In the genomic region with DNA sequence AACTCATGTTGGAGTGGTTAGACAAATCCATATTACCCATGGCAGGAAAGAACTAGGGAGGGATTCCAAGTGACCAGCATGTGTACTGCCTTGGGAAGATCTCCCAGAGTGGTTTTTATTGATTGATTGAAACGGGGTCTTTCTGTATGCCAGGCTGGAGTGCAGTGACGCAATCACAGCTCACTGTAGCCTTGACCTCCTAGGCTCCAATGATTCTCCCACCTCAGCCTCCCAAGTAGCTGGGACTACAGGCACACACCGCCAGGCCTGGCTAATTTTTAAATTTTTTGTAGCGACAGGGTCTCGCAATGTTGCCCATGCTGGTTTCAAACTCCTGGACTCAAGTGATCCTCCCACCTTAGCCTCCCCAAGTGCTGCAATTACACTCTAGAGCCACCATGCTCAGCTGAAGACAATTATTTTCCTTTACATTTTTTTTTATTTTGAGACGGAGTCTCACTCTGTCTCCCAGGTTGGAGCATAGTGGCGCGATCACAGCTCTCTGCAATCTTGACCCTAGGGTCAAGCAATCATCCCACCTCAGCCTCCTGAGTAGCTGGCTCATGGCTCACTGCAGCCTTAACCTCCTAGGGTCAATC, we compare ENCODE assay signal across 20 cellular contexts. TPM values are rescaled to one million over a fixed set of nuclear protein-coding genes. Genes with fewer than 3 reads are reported as not detected.
DNase-seq lines count a peak whose midpoint lies in the region; ATAC-seq, FAIRE-seq and TF ChIP-seq lines count a peak whose summit lies in the region.
"Had no signal": no experiment of that assay in that cellular context is flagged by ENCODE, and none has a peak within 500 bp of the region (broad histone marks: within the 10 kb centered on the region; RNA-seq: fewer than 3 reads in every experiment).

No MANE protein-coding gene starts in this region.

- peak overlapping the region; percentile 12 for H3K27ac Mint-ChIP-seq in activated naive CD4-positive, alpha-beta T cell treated with anti-CD3 and anti-CD28 coated beads, Interleukin-2, amount 50 U/mL, for 24 hours

- H2AFZ ChIP-seq in GM12878 (ENCODE audit: control insufficient read depth, low read depth, low read length), result no peak overlapping the region

- RAD21 ChIA-PET in GM12878 (lab: Charles Lee; ENCODE audit: unreplicated experiment), result interaction anchor here (0.6 to 3.2 kb wide), 2 partner anchors 21 to 26 kb away, joined by 3 to 13 read pairs; no protein-coding TSS in a partner anchor

- H3K9me3 Mint-ChIP-seq in activated naive CD4-positive, alpha-beta T cell treated with anti-CD3 and anti-CD28 coated beads, Interleukin-2, amount 50 U/mL, for 24 hours, result no peaks in the 10 kb centered on the region
- H3K9me3 Mint-ChIP-seq: activated CD4-positive, alpha-beta memory T cell treated with anti-CD3 and anti-CD28 coated beads, Interleukin-2, amount 10 ng/mL, durations not matched to agents 7 days and 5 days had no signal

- no peak for TF ChIP-seq EP300 in GM12878 (IDR thresholded peaks at IDR 0.05; ENCODE audit: borderline replicate concordance in 1 of 2, control insufficient read depth in 1 of 2, low read depth in 2 of 2, low read length in 2 of 2)

- peak overlapping the region; percentile 86 for H3K4me2 ChIP-seq in GM12878 (ENCODE audit: control insufficient read depth, insufficient read depth)

- no TSS peak for BruUV-seq in GM12878 (replicated peaks; lab: Mats Ljungman, UMichigan)

- peak overlapping the region; percentile 100 for H3K4me3 Mint-ChIP-seq in activated naive CD4-positive, alpha-beta T cell treated with anti-CD3 and anti-CD28 coated beads, Interleukin-2, amount 50 U/mL, for 24 hours

- DNase-seq in activated naive CD4-positive, alpha-beta T cell treated with Interleukin-2 at 50 U/mL for 16 hours, result no peak
- DNase-seq in NT2/D1 (ENCODE audit: low read depth, low spot score) (no peak), GM12878 (ENCODE audit: low read depth, low spot score) (no peak), iPS-NIHi11 (ENCODE audit: low spot score) (no peak), NCI-H2029 treated with DMSO at 0.1 percent for 48 hours (lab: John Stamatoyannopoulos, UW) (no peak), globus pallidus (ENCODE audit: low spot score) (no peak)
- DNase-seq: activated CD4-positive, alpha-beta memory T cell treated with anti-CD3 and anti-CD28 coated beads, Interleukin-2, amount 10 ng/mL, durations not matched to agents 7 days and 5 days; activated naive CD4-positive, alpha-beta T cell; Calu3; GF-D8; KG1; NCI-H1436; NCI-H226; occipital lobe; upper lobe of left lung had no signal

- peaks cover 38% of the 10 kb centered on the region for H3K79me2 ChIP-seq in GM12878 (ENCODE audit: control insufficient read depth, insufficient read depth, low read length)

- H3K4me3 ChIP-seq in NT2/D1 (ENCODE audit: insufficient read length, low read depth), result no peak overlapping the region
- no peak overlapping the region for H3K4me3 ChIP-seq in GM12878
- H3K4me3 ChIP-seq in skeletal muscle tissue (ENCODE audit: low read length in 3 of 3), result peak overlapping the region in 1 of 3 donors; percentile 32
- H3K4me3 ChIP-seq: upper lobe of left lung had no signal

- in situ Hi-C loops in GM12878 (cut with MboI), result no loop called here

- intact Hi-C loops in GM12878 (cut with micrococcal nuclease; ENCODE audit: unreplicated experiment), result no loop called here

- no peaks in the 10 kb centered on the region for H4K20me1 ChIP-seq in GM12878 (ENCODE audit: control insufficient read depth, insufficient read depth)

- H3K4me1 Mint-ChIP-seq in activated naive CD4-positive, alpha-beta T cell treated with anti-CD3 and anti-CD28 coated beads, Interleukin-2, amount 50 U/mL, for 24 hours, result peaks cover 47% of the 10 kb centered on the region

- no peak for TF ChIP-seq POLR2A in GM12878 (IDR thresholded peaks at IDR 0.05; ENCODE audit: low read depth, low read length)

- WGBS in GM12878 (ENCODE audit: insufficient coverage, insufficient replicate concordance, low lambda C conversion rate, missing lambda C conversion rate), result 88% methylated on average over 8 of the region's 8 CpGs

- peaks cover 49% of the 10 kb centered on the region for H3K36me3 ChIP-seq in NT2/D1 (ENCODE audit: insufficient read depth, insufficient read length, low read length)
- peaks cover 0 to 1% of the 10 kb centered on the region in 2 experiments; a peak in 3 of 4 replicates for H3K36me3 ChIP-seq in GM12878 (ENCODE audit: control insufficient read depth in 2 of 2, insufficient read depth in 2 of 2, low read length in 1 of 2)
- peaks cover 12 to 17% (median 14%) of the 10 kb centered on the region in 3 donors for H3K36me3 ChIP-seq in skeletal muscle tissue (ENCODE audit: control insufficient read depth in 3 of 3, insufficient read depth in 3 of 3, low read length in 3 of 3)

- H3K27me3 Mint-ChIP-seq in activated naive CD4-positive, alpha-beta T cell treated with anti-CD3 and anti-CD28 coated beads, Interleukin-2, amount 50 U/mL, for 24 hours, result no peaks in the 10 kb centered on the region
- H3K27me3 Mint-ChIP-seq: activated CD4-positive, alpha-beta memory T cell treated with anti-CD3 and anti-CD28 coated beads, Interleukin-2, amount 10 ng/mL, durations not matched to agents 7 days and 5 days had no signal

- no peak for TF ChIP-seq RAD21 in GM12878 (IDR thresholded peaks at IDR 0.05; ENCODE audit: insufficient read depth, low read depth, low read length)

- FAIRE-seq in GM12878 (lab: Jason Lieb, UNC), result no peak

- TF ChIP-seq CTCF in GM12878 (IDR thresholded peaks at IDR 0.05 in 2 of 3, conservative IDR thresholded peaks at IDR 0.05 in 1 of 3; ENCODE audit: control insufficient read depth in 2 of 3, extremely low read depth in 1 of 3, insufficient read depth in 1 of 3, low read depth in 3 of 3, low read length in 3 of 3), result no peak

- no peak for ATAC-seq in GM12878

- peak overlapping the region; percentile 92 for H3K9ac ChIP-seq in NT2/D1 (ENCODE audit: insufficient read length, low read depth)
- no peak overlapping the region for H3K9ac ChIP-seq in GM12878 (ENCODE audit: control insufficient read depth, insufficient read depth, low read length)
- no peak overlapping the region for H3K9ac ChIP-seq in skeletal muscle tissue (ENCODE audit: low read depth in 1 of 3, low read length in 3 of 3)

- H3K9me3 ChIP-seq in NT2/D1 (ENCODE audit: insufficient read depth, low read length) (peaks cover 19% of the 10 kb centered on the region), GM12878 (replicated peaks; ENCODE audit: control insufficient read depth, insufficient read depth, low read length) (no peaks in the 10 kb centered on the region), skeletal muscle tissue (ENCODE audit: control insufficient read depth in 3 of 3, low read length in 3 of 3) (no peaks in the 10 kb centered on the region)
- H3K9me3 ChIP-seq: upper lobe of left lung had no signal

- H3K27me3 ChIP-seq in NT2/D1 (ENCODE audit: insufficient read depth, insufficient read length), result no peaks in the 10 kb centered on the region
- H3K27me3 ChIP-seq in GM12878 (replicated peaks in 1 of 2; ENCODE audit: control insufficient read depth in 2 of 2, insufficient read depth in 2 of 2, low read length in 1 of 2), result no peaks in the 10 kb centered on the region
- H3K27me3 ChIP-seq in skeletal muscle tissue (ENCODE audit: control insufficient read depth in 3 of 3, insufficient read depth in 3 of 3, low read length in 3 of 3), result no peaks in the 10 kb centered on the region
- H3K27me3 ChIP-seq: upper lobe of left lung had no signal

- CTCF ChIA-PET in GM12878 (lab: Yijun Ruan, JAX), result interaction anchor here (1.1 to 2.8 kb wide), 7 partner anchors 16 to 166 kb away, joined by 3 to 12 read pairs (median 6); partner anchors contain the start of gene GRN

- SMC1A ChIA-PET in GM12878 (lab: Charles Lee; ENCODE audit: uncharacterized antibody, unreplicated experiment), result interaction anchor here (1.0 to 2.5 kb wide), 5 partner anchors 14 to 167 kb away, joined by 3 to 7 read pairs (median 5); no protein-coding TSS in a partner anchor

- peaks cover 2% of the 10 kb centered on the region for H3K36me3 Mint-ChIP-seq in activated naive CD4-positive, alpha-beta T cell treated with anti-CD3 and anti-CD28 coated beads, Interleukin-2, amount 50 U/mL, for 24 hours

- POLR2A ChIA-PET in GM12878 (lab: Charles Lee), result interaction anchor here (0.9 to 1.4 kb wide), 3 partner anchors 25 to 118 kb away, joined by 3 to 6 read pairs (median 4); partner anchors contain the start of gene LSM12

- H3K27ac ChIP-seq in GM12878 (ENCODE audit: control insufficient read depth, insufficient read depth) (no peak overlapping the region), skeletal muscle tissue (ENCODE audit: low read depth, low read length) (peak overlapping the region; percentile 95)
- H3K27ac ChIP-seq: upper lobe of left lung had no signal

- H3K4me1 ChIP-seq in NT2/D1 (ENCODE audit: insufficient read depth, insufficient read length), result peaks cover 4% of the 10 kb centered on the region
- H3K4me1 ChIP-seq in GM12878 (ENCODE audit: control insufficient read depth, insufficient read depth, low read length), result peaks cover 4% of the 10 kb centered on the region
- H3K4me1 ChIP-seq in skeletal muscle tissue (ENCODE audit: control insufficient read depth in 3 of 3, insufficient read depth in 3 of 3, low read length in 3 of 3), result peaks cover 26 to 47% (median 35%) of the 10 kb centered on the region in 3 donors

RNA-seq across cellular contexts. Expression of gene TMUB2, which starts 2.5 kb away (rescaled TPM):
- total RNA-seq in GM12878 (2013; cell fraction: nucleolus; rRNA removed), result 24.8 and 26.0 TPM in 2 replicates
- total RNA-seq in GM12878 (2014; rRNA removed) (23.8 and 24.0 TPM in 2 replicates), GM12878 (2014; rRNA removed; fragmentation: Illumina TruSeq; extraction: Trizol) (10.3 and 10.6 TPM in 2 replicates), GM12878 (2021) (18.5 and 20.1 TPM in 2 replicates), skeletal muscle tissue (24.0 TPM)
- polyA plus RNA-seq in GM12878 (2011; ENCODE audit: low read depth), result 16.3 TPM
- polyA plus RNA-seq in GM12878 (2011; rRNA removed) (16.1 and 20.8 TPM in 2 replicates), GM12878 (2014; fragmentation: Illumina TruSeq; extraction: Trizol) (10.0 and 19.2 TPM in 2 replicates), GM12878 (2014; fragmentation: Nextera tagmentation; extraction: Ambion mirVana) (1 to 10 TPM; 4.3 to 5.9 TPM), GM12878 (2014; rRNA removed) (29.6 and 34.0 TPM in 2 replicates), GM12878 (2016; fragmentation: Nextera tagmentation; extraction: Ambion mirVana) (10 to 100 TPM; 21.0 to 21.3 TPM)
- polyA plus RNA-seq in GM12878 (2011; cell fraction: cytosol; rRNA removed), result 28.3 and 36.9 TPM in 2 replicates
- polyA plus RNA-seq in GM12878 (2011; cell fraction: nucleus; rRNA removed), result 147 and 181 TPM in 2 replicates
- polyA plus RNA-seq in GM12878 (2012), result 23.6 and 29.4 TPM in 2 replicates
- polyA minus RNA-seq in GM12878 (2011; rRNA and poly(A)+ RNA removed), result 10.5 and 15.0 TPM in 2 replicates
- 5.1 and 6.2 TPM in 2 replicates for polyA minus RNA-seq in GM12878 (2011; cell fraction: cytosol; rRNA and poly(A)+ RNA removed)
- polyA minus RNA-seq in GM12878 (2011; cell fraction: nucleus; rRNA and poly(A)+ RNA removed), result 12.0 and 17.9 TPM in 2 replicates

RNA-seq across cellular contexts. Expression of gene ASB16, which starts 13.8 kb away (rescaled TPM):
- total RNA-seq in GM12878 (2013; cell fraction: nucleolus; rRNA removed), result not detected in 2 replicates
- total RNA-seq in GM12878 (2014; rRNA removed) (not detected in 2 replicates), GM12878 (2014; rRNA removed; fragmentation: Illumina TruSeq; extraction: Trizol) (not detected in 2 replicates), GM12878 (2021) (0.19 and 0.23 TPM in 2 replicates), skeletal muscle tissue (4.7 TPM)
- polyA plus RNA-seq in GM12878 (2011; ENCODE audit: low read depth), result 0.56 TPM
- polyA plus RNA-seq in GM12878 (2011; rRNA removed) (not detected in 2 replicates), GM12878 (2014; fragmentation: Illumina TruSeq; extraction: Trizol) (not detected in 2 replicates), GM12878 (2014; fragmentation: Nextera tagmentation; extraction: Ambion mirVana) (under 1 TPM in 1 of 2 experiments, not detected in 1; 0.07 TPM), GM12878 (2014; rRNA removed) (0.11 and 1.1 TPM in 2 replicates), GM12878 (2016; fragmentation: Nextera tagmentation; extraction: Ambion mirVana) (under 1 TPM; 0.44 to 0.56 TPM)
- polyA plus RNA-seq in GM12878 (2011; cell fraction: cytosol; rRNA removed), result 0.06 TPM in 1 of 2 replicates, not detected in the other
- 0.25 and 0.41 TPM in 2 replicates for polyA plus RNA-seq in GM12878 (2011; cell fraction: nucleus; rRNA removed)
- 0.90 and 1.5 TPM in 2 replicates for polyA plus RNA-seq in GM12878 (2012)
- polyA minus RNA-seq in GM12878 (2011; rRNA and poly(A)+ RNA removed), result not detected in 2 replicates
- not detected in 2 replicates for polyA minus RNA-seq in GM12878 (2011; cell fraction: cytosol; rRNA and poly(A)+ RNA removed)
- 0.29 TPM in 1 of 2 replicates, not detected in the other for polyA minus RNA-seq in GM12878 (2011; cell fraction: nucleus; rRNA and poly(A)+ RNA removed)
- total RNA-seq: kidney epithelial cell, occipital lobe, SK-MEL-5 had no signal
- polyA plus RNA-seq: AG04450 had no signal

RNA-seq across cellular contexts. Expression of gene ATXN7L3, which starts 15.4 kb away (rescaled TPM):
- 40.9 and 44.3 TPM in 2 replicates for total RNA-seq in GM12878 (2013; cell fraction: nucleolus; rRNA removed)
- total RNA-seq in GM12878 (2014; rRNA removed) (35.4 and 41.2 TPM in 2 replicates), GM12878 (2014; rRNA removed; fragmentation: Illumina TruSeq; extraction: Trizol) (26.8 and 27.6 TPM in 2 replicates), GM12878 (2021) (75.5 and 78.7 TPM in 2 replicates), skeletal muscle tissue (21.4 TPM)
- 13.0 TPM for polyA plus RNA-seq in GM12878 (2011; ENCODE audit: low read depth)
- polyA plus RNA-seq in GM12878 (2011; rRNA removed) (36.1 and 41.3 TPM in 2 replicates), GM12878 (2014; fragmentation: Illumina TruSeq; extraction: Trizol) (27.7 and 37.9 TPM in 2 replicates), GM12878 (2014; fragmentation: Nextera tagmentation; extraction: Ambion mirVana) (1 to 10 TPM in 1 of 2 experiments, under 1 TPM in 1; 0.71 to 2.3 TPM), GM12878 (2014; rRNA removed) (44.8 and 48.6 TPM in 2 replicates), GM12878 (2016; fragmentation: Nextera tagmentation; extraction: Ambion mirVana) (1 to 10 TPM; 6.8 to 8.8 TPM)
- polyA plus RNA-seq in GM12878 (2011; cell fraction: cytosol; rRNA removed), result 42.6 TPM in 2 replicates
- polyA plus RNA-seq in GM12878 (2011; cell fraction: nucleus; rRNA removed), result 96.8 and 107 TPM in 2 replicates
- 24.0 and 30.1 TPM in 2 replicates for polyA plus RNA-seq in GM12878 (2012)
- polyA minus RNA-seq in GM12878 (2011; rRNA and poly(A)+ RNA removed), result 39.7 and 45.8 TPM in 2 replicates
- 11.5 and 13.8 TPM in 2 replicates for polyA minus RNA-seq in GM12878 (2011; cell fraction: cytosol; rRNA and poly(A)+ RNA removed)
- polyA minus RNA-seq in GM12878 (2011; cell fraction: nucleus; rRNA and poly(A)+ RNA removed), result 30.8 and 60.6 TPM in 2 replicates

RNA-seq across cellular contexts. Expression of gene UBTF, which starts 35.2 kb away (rescaled TPM):
- 81.2 and 86.5 TPM in 2 replicates for total RNA-seq in GM12878 (2013; cell fraction: nucleolus; rRNA removed)
- total RNA-seq in GM12878 (2014; rRNA removed) (91.9 and 92.2 TPM in 2 replicates), GM12878 (2014; rRNA removed; fragmentation: Illumina TruSeq; extraction: Trizol) (71.8 and 80.6 TPM in 2 replicates), GM12878 (2021) (118 and 124 TPM in 2 replicates), skeletal muscle tissue (51.7 TPM)
- 26.0 TPM for polyA plus RNA-seq in GM12878 (2011; ENCODE audit: low read depth)
- polyA plus RNA-seq in GM12878 (2011; rRNA removed) (28.5 and 32.9 TPM in 2 replicates), GM12878 (2014; fragmentation: Illumina TruSeq; extraction: Trizol) (78.4 and 110 TPM in 2 replicates), GM12878 (2014; fragmentation: Nextera tagmentation; extraction: Ambion mirVana) (1 to 10 TPM; 2.2 to 4.3 TPM), GM12878 (2014; rRNA removed) (79.5 and 89.3 TPM in 2 replicates), GM12878 (2016; fragmentation: Nextera tagmentation; extraction: Ambion mirVana) (10 to 100 TPM; 77.0 to 79.8 TPM)
- polyA plus RNA-seq in GM12878 (2011; cell fraction: cytosol; rRNA removed), result 26.6 and 28.2 TPM in 2 replicates
- 60.3 and 110 TPM in 2 replicates for polyA plus RNA-seq in GM12878 (2011; cell fraction: nucleus; rRNA removed)
- polyA plus RNA-seq in GM12878 (2012), result 43.0 and 54.3 TPM in 2 replicates
- polyA minus RNA-seq in GM12878 (2011; rRNA and poly(A)+ RNA removed), result 22.5 and 30.8 TPM in 2 replicates
- 12.6 and 18.1 TPM in 2 replicates for polyA minus RNA-seq in GM12878 (2011; cell fraction: cytosol; rRNA and poly(A)+ RNA removed)
- polyA minus RNA-seq in GM12878 (2011; cell fraction: nucleus; rRNA and poly(A)+ RNA removed), result 29.5 and 60.7 TPM in 2 replicates

RNA-seq across cellular contexts. Expression of gene HROB, which starts 42.6 kb away (rescaled TPM):
- total RNA-seq in GM12878 (2013; cell fraction: nucleolus; rRNA removed), result 14.8 and 15.0 TPM in 2 replicates
- total RNA-seq in GM12878 (2014; rRNA removed) (9.2 and 12.4 TPM in 2 replicates), GM12878 (2014; rRNA removed; fragmentation: Illumina TruSeq; extraction: Trizol) (6.4 and 7.0 TPM in 2 replicates), GM12878 (2021) (12.3 and 14.4 TPM in 2 replicates), skeletal muscle tissue (1.0 TPM)
- 6.5 TPM for polyA plus RNA-seq in GM12878 (2011; ENCODE audit: low read depth)
- polyA plus RNA-seq in GM12878 (2011; rRNA removed) (5.9 and 9.9 TPM in 2 replicates), GM12878 (2014; fragmentation: Illumina TruSeq; extraction: Trizol) (9.4 and 9.9 TPM in 2 replicates), GM12878 (2014; fragmentation: Nextera tagmentation; extraction: Ambion mirVana) (1 to 10 TPM; 4.0 to 4.7 TPM), GM12878 (2014; rRNA removed) (10.0 and 10.1 TPM in 2 replicates), GM12878 (2016; fragmentation: Nextera tagmentation; extraction: Ambion mirVana) (10 to 100 TPM; 17.6 to 20.4 TPM)
- 16.5 and 17.3 TPM in 2 replicates for polyA plus RNA-seq in GM12878 (2011; cell fraction: cytosol; rRNA removed)
- polyA plus RNA-seq in GM12878 (2011; cell fraction: nucleus; rRNA removed), result 23.6 and 24.4 TPM in 2 replicates
- 7.1 and 8.6 TPM in 2 replicates for polyA plus RNA-seq in GM12878 (2012)
- 14.3 and 25.7 TPM in 2 replicates for polyA minus RNA-seq in GM12878 (2011; rRNA and poly(A)+ RNA removed)
- polyA minus RNA-seq in GM12878 (2011; cell fraction: cytosol; rRNA and poly(A)+ RNA removed), result 7.2 and 9.0 TPM in 2 replicates
- 6.3 and 12.2 TPM in 2 replicates for polyA minus RNA-seq in GM12878 (2011; cell fraction: nucleus; rRNA and poly(A)+ RNA removed)
